In genomic region chr16:31286421-31287032, GRCh38 we compare ENCODE assay signal across 1 cellular context.
TF ChIP-seq lines count a peak whose summit lies in the region.

No MANE protein-coding gene starts in this region.

TF ChIP-seq in GM12878, 131 proteins besides CTCF, POLR2A, EP300 and RAD21 (continued from another document):
- TF ChIP-seq NR2F1 (conservative IDR thresholded peaks at IDR 0.05): 0 out of 2 replicates have a peak, but pooled peaks have one; percentile 34
- no peak for TF ChIP-seq NRF1 (conservative IDR thresholded peaks at IDR 0.05; ENCODE audit: low read depth, low read length)
- TF ChIP-seq ZNF24 (IDR thresholded peaks at IDR 0.05): no peak
- TF ChIP-seq RELB (IDR thresholded peaks at IDR 0.05; ENCODE audit: low read depth): peak; percentile 65; the same call in 1 of the 2 replicates
- TF ChIP-seq EED (IDR thresholded peaks at IDR 0.05; ENCODE audit: low read depth): no peak
- TF ChIP-seq DPF2 (IDR thresholded peaks at IDR 0.05): peak; percentile 47; the same call in 1 of the 2 replicates
- TF ChIP-seq CHD4 (IDR thresholded peaks at IDR 0.05): no peak
- TF ChIP-seq POU2F2 (IDR thresholded peaks at IDR 0.05; ENCODE audit: borderline replicate concordance, low read depth, low read length): peak; percentile 83; the same call in 1 of the 3 replicates
